Comparison of ENCODE assay signal across 8 cellular contexts in genomic region chr6:150891886-150892485, GRCh38. TPM values are rescaled to one million over a fixed set of nuclear protein-coding genes. Genes with fewer than 3 reads are reported as not detected.
DNase-seq lines count a peak whose midpoint lies in the region; ATAC-seq and TF ChIP-seq lines count a peak whose summit lies in the region.

No MANE protein-coding gene starts in this region.

- no peaks in the 10 kb centered on the region for H3K9me3 Mint-ChIP-seq in chondrocyte (ENCODE audit: low read depth)

- H3K27me3 ChIP-seq in DOHH2 (ENCODE audit: control insufficient read depth, low read length) (no peaks in the 10 kb centered on the region), left lung (no peaks in the 10 kb centered on the region)

- H3K9me3 ChIP-seq in DOHH2 (ENCODE audit: control insufficient read depth, insufficient read depth, low read length) (no peaks in the 10 kb centered on the region), left lung (no peaks in the 10 kb centered on the region)

- H3F3A ChIP-seq in DOHH2 (ENCODE audit: control insufficient read depth, insufficient read depth): peaks cover 10% of the 10 kb centered on the region

- H3K36me3 ChIP-seq in DOHH2 (ENCODE audit: control insufficient read depth, low read length) (peaks cover 90% of the 10 kb centered on the region), left lung (peaks cover 0 to 39% of the 10 kb centered on the region in 2 donors)

- H3K27me3 Mint-ChIP-seq in chondrocyte (ENCODE audit: low read depth): no peaks in the 10 kb centered on the region

- no peak overlapping the region for H3K4me2 ChIP-seq in DOHH2 (ENCODE audit: low read length)

- H3K4me3 ChIP-seq in DOHH2 (ENCODE audit: low read length) (no peak overlapping the region), left lung (no peak overlapping the region)

- intact Hi-C loops in left lung (cut with DNase I): loop anchor here in 1 of 2 donors (5.0 to 10.0 kb wide), 2 partner anchors 113 to 440 kb away; no protein-coding TSS in a partner anchor

- ATAC-seq in HG02678 (IDR thresholded peaks at IDR 0.05; ENCODE audit: unreplicated experiment) (peak; percentile 42), left lung (peak; percentile 90), HG02610 (IDR thresholded peaks at IDR 0.05; ENCODE audit: unreplicated experiment) (no peak)

- TF ChIP-seq CTCF in DOHH2 (IDR thresholded peaks at IDR 0.05; ENCODE audit: low read depth, low read length, poor library complexity, severe bottlenecking): peak; percentile 85
- TF ChIP-seq CTCF in chondrocyte (IDR thresholded peaks at IDR 0.05): peak; percentile 94
- TF ChIP-seq CTCF in left lung (IDR thresholded peaks at IDR 0.05): peak; percentile 74 to 76

- DNase-seq in NCI-H2171 treated with DMSO at 0.1 percent for 48 hours (lab: John Stamatoyannopoulos, UW) (peak; percentile 96), chondrocyte (ENCODE audit: low spot score) (no peak), left lung (peak in 1 of 2 donors; percentile 54)
- DNase-seq in activated CD4-positive, CD25-positive, alpha-beta regulatory T cell treated with anti-CD3 and anti-CD28 coated beads, Interleukin-2, amount 50 U/mL, for 72 hours: peak; percentile 55
- DNase-seq in stimulated activated CD4-positive, alpha-beta T cell treated with anti-CD3 and anti-CD28 coated beads, TNF-alpha, amount 100 ng/mL, for 1 hour (ENCODE audit: low read depth in 3 of 3, low spot score in 1 of 3): peak in 2 of 3 donors; percentile 22 to 37

- peaks cover 10% of the 10 kb centered on the region; the same call in 1 of the 2 replicates for H3K79me2 ChIP-seq in DOHH2 (ENCODE audit: control insufficient read depth, low read length)

- H3K27ac ChIP-seq in DOHH2 (ENCODE audit: low read depth, low read length) (no peak overlapping the region), left lung (no peak overlapping the region)

- peaks cover 18% of the 10 kb centered on the region for H3K36me3 Mint-ChIP-seq in chondrocyte (ENCODE audit: low read depth)

- H3K9me2 ChIP-seq in DOHH2 (replicated peaks; ENCODE audit: control insufficient read depth, low read length): no peaks in the 10 kb centered on the region

- H3K4me1 Mint-ChIP-seq in chondrocyte (ENCODE audit: low read depth): peaks cover 30% of the 10 kb centered on the region

- no peak overlapping the region for H3K4me3 Mint-ChIP-seq in chondrocyte (ENCODE audit: unreplicated experiment)

- H3K27ac Mint-ChIP-seq in chondrocyte (ENCODE audit: unreplicated experiment): peak overlapping the region; percentile 91

- H4K20me1 ChIP-seq in DOHH2 (ENCODE audit: control insufficient read depth, insufficient read depth, low read depth, low read length): peaks cover 6% of the 10 kb centered on the region; the same call in 1 of the 2 replicates

- H3K4me1 ChIP-seq in DOHH2 (ENCODE audit: control insufficient read depth, low read length): peaks cover 19% of the 10 kb centered on the region
- H3K4me1 ChIP-seq in left lung: peaks cover 0 to 6% of the 10 kb centered on the region in 2 donors

RNA-seq across cellular contexts. Expression of gene MTHFD1L, which starts 26.5 kb away (rescaled TPM):
- 51.3 to 93.7 TPM (median 85.7 TPM) in 3 replicates for total RNA-seq in chondrocyte
- total RNA-seq in left lung: 10 to 100 TPM; 21.2 to 38.2 TPM
